19 cellular contexts compared by ENCODE assay signal in genomic region chr17:80987941-80988461, GRCh38. TPM values are rescaled to one million over a fixed set of nuclear protein-coding genes. Genes with fewer than 3 reads are reported as not detected.
DNase-seq lines count a peak whose midpoint lies in the region; ATAC-seq and TF ChIP-seq lines count a peak whose summit lies in the region.
"Had no signal": no experiment of that assay in that cellular context is flagged by ENCODE, and none has a peak within 500 bp of the region (broad histone marks: within the 10 kb centered on the region; RNA-seq: fewer than 3 reads in every experiment).

No MANE protein-coding gene starts in this region.

- TF ChIP-seq POLR2A in testis (IDR thresholded peaks at IDR 0.05) = no peak

- H3K4me2 ChIP-seq in mammary epithelial cell (ENCODE audit: insufficient read depth, low read depth, low read length) = no peak overlapping the region

- ATAC-seq in WTC11 (no peak), mucosa of descending colon (no peak)

- H3K4me1 ChIP-seq in mammary epithelial cell (ENCODE audit: insufficient read depth, low read length) (peaks cover 15% of the 10 kb centered on the region), mucosa of descending colon (ENCODE audit: low read depth) (peaks cover 17% of the 10 kb centered on the region), testis (peaks cover 19% of the 10 kb centered on the region)

- no peak overlapping the region for H3K4me3 Mint-ChIP-seq in MCF 10A (ENCODE audit: unreplicated experiment)
- no peak overlapping the region for H3K4me3 Mint-ChIP-seq in WTC11
- H3K4me3 Mint-ChIP-seq in activated CD4-positive, alpha-beta memory T cell treated with anti-CD3 and anti-CD28 coated beads for 36 hours = no peak overlapping the region
- H3K4me3 Mint-ChIP-seq: activated CD4-positive, alpha-beta memory T cell treated with anti-CD3 and anti-CD28 coated beads, Interleukin-2, amount 10 ng/mL, durations not matched to agents 7 days and 5 days had no signal

- H3K36me3 Mint-ChIP-seq in MCF 10A (ENCODE audit: insufficient read depth, unreplicated experiment) (no peaks in the 10 kb centered on the region), WTC11 (no peaks in the 10 kb centered on the region)
- H3K36me3 Mint-ChIP-seq in activated CD4-positive, alpha-beta memory T cell treated with anti-CD3 and anti-CD28 coated beads for 36 hours = no peaks in the 10 kb centered on the region

- TF ChIP-seq CTCF in mammary epithelial cell (conservative IDR thresholded peaks at IDR 0.05 in 1 of 2, IDR thresholded peaks at IDR 0.05 in 1 of 2; ENCODE audit: extremely low read depth in 1 of 2, insufficient read depth in 1 of 2, low read depth in 1 of 2, low read length in 2 of 2) = no peak
- TF ChIP-seq CTCF in MCF 10A (IDR thresholded peaks at IDR 0.05; ENCODE audit: unreplicated experiment) = no peak
- no peak for TF ChIP-seq CTCF in WTC11 (IDR thresholded peaks at IDR 0.05)
- no peak for TF ChIP-seq CTCF in mucosa of descending colon (IDR thresholded peaks at IDR 0.05)
- TF ChIP-seq CTCF in testis (IDR thresholded peaks at IDR 0.05) = no peak

- 74% methylated on average over 12 of the region's 16 CpGs for WGBS in mammary epithelial cell (ENCODE audit: low coverage, missing lambda C conversion rate)
- WGBS in testis, 2 donors = 66 to 68% methylated on average over 13 to 15 of the region's 16 CpGs

- H3K27me3 ChIP-seq in mammary epithelial cell (ENCODE audit: insufficient read depth, low read length) (no peaks in the 10 kb centered on the region), testis (no peaks in the 10 kb centered on the region)
- H3K27me3 ChIP-seq: adrenal gland, SJSA1, upper lobe of left lung had no signal

- H3K9me3 Mint-ChIP-seq in MCF 10A (ENCODE audit: unreplicated experiment) (no peaks in the 10 kb centered on the region), WTC11 (no peaks in the 10 kb centered on the region)
- no peaks in the 10 kb centered on the region for H3K9me3 Mint-ChIP-seq in activated CD4-positive, alpha-beta memory T cell treated with anti-CD3 and anti-CD28 coated beads for 36 hours
- H3K9me3 Mint-ChIP-seq: activated CD4-positive, alpha-beta memory T cell treated with anti-CD3 and anti-CD28 coated beads, Interleukin-2, amount 10 ng/mL, durations not matched to agents 7 days and 5 days; nephron had no signal

- H3K36me3 ChIP-seq in mammary epithelial cell (ENCODE audit: insufficient read depth, low read length) = no peaks in the 10 kb centered on the region
- H3K36me3 ChIP-seq in mucosa of descending colon (ENCODE audit: low read depth) = no peaks in the 10 kb centered on the region
- no peaks in the 10 kb centered on the region for H3K36me3 ChIP-seq in testis (ENCODE audit: low read depth, missing control alignments)
- H3K36me3 ChIP-seq: adrenal gland, upper lobe of left lung had no signal

- no peaks in the 10 kb centered on the region for H4K20me1 ChIP-seq in mammary epithelial cell (ENCODE audit: insufficient read depth, low read length)

- H3K79me2 ChIP-seq in mammary epithelial cell (ENCODE audit: insufficient read depth, low read length) = peaks cover 12% of the 10 kb centered on the region

- intact Hi-C loops in mammary epithelial cell (cut with micrococcal nuclease) (loop anchor here (2.0 kb wide), 2 partner anchors 213 to 253 kb away; no protein-coding TSS in a partner anchor), MCF 10A (cut with micrococcal nuclease) (loop anchor here (10.0 kb wide), 1 partner anchor 117 kb away; no protein-coding TSS in a partner anchor), mucosa of descending colon (cut with DNase I, micrococcal nuclease) (loop anchor here (10.0 kb wide), 2 partner anchors 123 to 563 kb away; no protein-coding TSS in a partner anchor), testis (cut with DNase I; ENCODE audit: low total_unique reads) (loop anchor here (10.0 kb wide), 1 partner anchor 107 kb away; no protein-coding TSS in a partner anchor)
- intact Hi-C loops in activated CD4-positive, alpha-beta memory T cell treated with anti-CD3 and anti-CD28 coated beads for 36 hours (cut with micrococcal nuclease) = no loop called here

- H3K4me3 ChIP-seq in mammary epithelial cell (replicated peaks in 1 of 3; ENCODE audit: insufficient read depth in 1 of 3, low read depth in 2 of 3, low read length in 3 of 3) (no peak overlapping the region), mucosa of descending colon (no peak overlapping the region), testis (no peak overlapping the region)
- H3K4me3 ChIP-seq: lung, SJSA1, upper lobe of left lung had no signal

- H3K27ac Mint-ChIP-seq in MCF 10A (ENCODE audit: low read depth, unreplicated experiment) (no peak overlapping the region), WTC11 (no peak overlapping the region)
- no peak overlapping the region for H3K27ac Mint-ChIP-seq in activated CD4-positive, alpha-beta memory T cell treated with anti-CD3 and anti-CD28 coated beads for 36 hours
- H3K27ac Mint-ChIP-seq: activated CD4-positive, alpha-beta memory T cell treated with anti-CD3 and anti-CD28 coated beads, Interleukin-2, amount 10 ng/mL, durations not matched to agents 7 days and 5 days had no signal

- in situ Hi-C loops in mammary epithelial cell (cut with MboI; ENCODE audit: low sequenced_read_pairs in 2 of 2) = loop anchor here in 1 of 2 donors (25.0 kb wide), 1 partner anchor 576 kb away; the partner anchor contains the start of gene ENDOV

- dilution Hi-C loops in mammary epithelial cell (cut with HindIII; ENCODE audit: low sequenced_read_pairs) = no loop called here

- no peaks in the 10 kb centered on the region for H3K4me1 Mint-ChIP-seq in MCF 10A (ENCODE audit: insufficient read depth, unreplicated experiment)
- H3K4me1 Mint-ChIP-seq in WTC11 = peaks cover 5% of the 10 kb centered on the region
- peaks cover 12% of the 10 kb centered on the region for H3K4me1 Mint-ChIP-seq in activated CD4-positive, alpha-beta memory T cell treated with anti-CD3 and anti-CD28 coated beads for 36 hours (ENCODE audit: low read depth)

- POLR2A ChIA-PET in MCF 10A (lab: Yijun Ruan, JAX) (interaction anchor here (1.1 kb wide), 1 partner anchor 251 kb away, joined by 3 read pairs; the partner anchor contains the start of gene TEPSIN), WTC11 (lab: Charles Lee) (interaction anchor here (1.3 kb wide), 1 partner anchor 32 kb away, joined by 4 read pairs; no protein-coding TSS in a partner anchor)
- POLR2A ChIA-PET in activated CD4-positive, alpha-beta memory T cell treated with anti-CD3 and anti-CD28 coated beads for 36 hours (lab: Charles Lee) = no interaction called here

- H3K27me3 Mint-ChIP-seq in MCF 10A (ENCODE audit: insufficient read depth, unreplicated experiment) = no peaks in the 10 kb centered on the region
- peaks cover 10% of the 10 kb centered on the region for H3K27me3 Mint-ChIP-seq in WTC11 (ENCODE audit: low read depth)
- peaks cover under 1% of the 10 kb centered on the region for H3K27me3 Mint-ChIP-seq in activated CD4-positive, alpha-beta memory T cell treated with anti-CD3 and anti-CD28 coated beads for 36 hours

- H3K9me3 ChIP-seq in mammary epithelial cell (replicated peaks; ENCODE audit: insufficient read depth, low read length) (no peaks in the 10 kb centered on the region), mucosa of descending colon (no peaks in the 10 kb centered on the region), testis (no peaks in the 10 kb centered on the region)
- H3K9me3 ChIP-seq: adrenal gland, upper lobe of left lung had no signal

- BruUV-seq in mammary epithelial cell (replicated peaks; lab: Mats Ljungman, UMichigan) (no TSS peak), MCF 10A (replicated peaks; lab: Mats Ljungman, UMichigan) (no TSS peak)

- CTCF ChIA-PET in mammary epithelial cell (lab: Charles Lee; ENCODE audit: low non-redundant PET) (no interaction called here), MCF 10A (lab: Yijun Ruan, JAX) (interaction anchor here (0.7 to 1.1 kb wide), 8 partner anchors 13 to 556 kb away, joined by 3 to 7 read pairs (median 3); no protein-coding TSS in a partner anchor), WTC11 (lab: Charles Lee) (interaction anchor here (0.8 to 2.8 kb wide), 12 partner anchors 16 to 561 kb away, joined by 4 to 18 read pairs (median 6); no protein-coding TSS in a partner anchor)
- CTCF ChIA-PET in activated CD4-positive, alpha-beta memory T cell treated with anti-CD3 and anti-CD28 coated beads for 36 hours (lab: Charles Lee) = interaction anchor here (1.0 to 1.9 kb wide), 3 partner anchors 36 to 560 kb away, joined by 3 to 9 read pairs (median 8); no protein-coding TSS in a partner anchor

- DNase-seq in mammary epithelial cell (no peak), MCF 10A (ENCODE audit: unreplicated experiment) (no peak), WTC11 (ENCODE audit: low spot score) (no peak), mucosa of descending colon (peak in 2 of 3 donors; percentile 42 to 46), testis (peak; percentile 66), NOMO-1 treated with dmso at 0.1 percent for 144 hours (lab: John Stamatoyannopoulos, UW; ENCODE audit: unreplicated experiment) (no peak), CD1c-positive myeloid dendritic cell (ENCODE audit: extremely low spot score) (no peak)
- DNase-seq in activated CD4-positive, alpha-beta memory T cell treated with anti-CD3 and anti-CD28 coated beads for 36 hours = no peak
- DNase-seq: ACHN; activated CD4-positive, alpha-beta memory T cell treated with anti-CD3 and anti-CD28 coated beads, Interleukin-2, amount 10 ng/mL, durations not matched to agents 7 days and 5 days; adrenal gland; GDM1; NCI-H1092 treated with DMSO at 0.1 percent for 48 hours; small intestine; stimulated activated naive CD4-positive, alpha-beta T cell had no signal

- H3K27ac ChIP-seq in mammary epithelial cell (ENCODE audit: insufficient read depth, low read depth, low read length) (no peak overlapping the region), testis (peak overlapping the region; percentile 24 to 26)
- H3K27ac ChIP-seq: adrenal gland, SJSA1 had no signal

- no peak overlapping the region for H3K9ac ChIP-seq in mammary epithelial cell (ENCODE audit: insufficient read depth, low read length)

- H2AFZ ChIP-seq in mammary epithelial cell (ENCODE audit: low read depth, low read length) = peak overlapping the region; percentile 23

RNA-seq across cellular contexts. Expression of gene CHMP6, which starts 3.6 kb away (rescaled TPM):
- total RNA-seq in mammary epithelial cell (10 to 100 TPM; 12.0 to 28.1 TPM), MCF 10A (2022) (19.5 and 22.6 TPM in 2 replicates), WTC11 (2021) (15.0 to 23.1 TPM (median 19.6 TPM) in 3 replicates), mucosa of descending colon (10 to 100 TPM; 35.1 to 43.9 (median 35.4) TPM), testis (10 to 100 TPM; 28.2 to 29.8 TPM)
- polyA plus RNA-seq in mammary epithelial cell (22.9 TPM), testis (ENCODE audit: insufficient read depth, low read depth, low replicate concordance) (18.5 TPM)
- 33.4 TPM for polyA minus RNA-seq in mammary epithelial cell
- total RNA-seq in activated CD4-positive, alpha-beta memory T cell treated with anti-CD3 and anti-CD28 coated beads for 36 hours = 10 to 100 TPM; 17.1 to 17.3 TPM

RNA-seq across cellular contexts. Expression of gene BAIAP2, which starts 47.0 kb away (rescaled TPM):
- total RNA-seq in mammary epithelial cell (100 to 1,000 TPM in 1 of 2 donors, 10 to 100 TPM in 1; 30.8 to 114 TPM), MCF 10A (2022) (46.4 and 67.0 TPM in 2 replicates), WTC11 (2021) (16.9 to 20.7 TPM (median 18.4 TPM) in 3 replicates), mucosa of descending colon (10 to 100 TPM; 11.6 to 76.7 (median 19.4) TPM), testis (10 to 100 TPM; 67.3 to 67.5 TPM)
- polyA plus RNA-seq in mammary epithelial cell (40.7 TPM), testis (ENCODE audit: insufficient read depth, low read depth, low replicate concordance) (36.7 TPM)
- polyA minus RNA-seq in mammary epithelial cell = 24.5 TPM
- total RNA-seq in activated CD4-positive, alpha-beta memory T cell treated with anti-CD3 and anti-CD28 coated beads for 36 hours = 1 to 10 TPM; 3.3 to 3.6 TPM

Comparison
In these comparisons a context has a peak if more than half of its experiments do, and no peak if none do; other contexts are left out.
1. DNase-seq: peak in mucosa of descending colon (2 of 3) and testis (single experiment); none in mammary epithelial cell (single experiment), MCF 10A (single experiment), WTC11 (single experiment), NOMO-1 treated with dmso at 0.1 percent for 144 hours (single experiment), CD1c-positive myeloid dendritic cell (single experiment) and activated CD4-positive, alpha-beta memory T cell treated with anti-CD3 and anti-CD28 coated beads for 36 hours (single experiment).